In genomic region chr10:79407397-79407796, GRCh38 we compare ENCODE assay signal across 20 cellular contexts. TPM values are rescaled to one million over a fixed set of nuclear protein-coding genes. Genes with fewer than 3 reads are reported as not detected.
DNase-seq lines count a peak whose midpoint lies in the region; ATAC-seq and TF ChIP-seq lines count a peak whose summit lies in the region.
"Had no signal": no experiment of that assay in that cellular context is flagged by ENCODE, and none has a peak within 500 bp of the region (broad histone marks: within the 10 kb centered on the region; RNA-seq: fewer than 3 reads in every experiment).

No MANE protein-coding gene starts in this region.

- WGBS in endodermal cell (ENCODE audit: insufficient coverage in 1 of 2, insufficient read length in 1 of 2), 2 experiments: 91 to 92% methylated on average over 9 of the region's 9 CpGs
- WGBS in thyroid gland, 2 donors: 56 to 79% methylated on average over 5 to 8 of the region's 9 CpGs
- WGBS in adrenal gland, 4 donors: 88 to 96% (median 93%) methylated on average over 6 to 9 of the region's 9 CpGs

- H3K4me3 Mint-ChIP-seq in endodermal cell: no peak overlapping the region
- H3K4me3 Mint-ChIP-seq: activated CD4-positive, alpha-beta T cell treated with anti-CD3 and anti-CD28 coated beads, Interleukin-2, amount 10 ng/mL, durations not matched to agents 7 days and 5 days; activated naive CD4-positive, alpha-beta T cell treated with anti-CD3 and anti-CD28 coated beads, Interleukin-2, amount 50 U/mL, for 24 hours; CD4-positive, CD25-positive, alpha-beta regulatory T cell had no signal

- ATAC-seq in Right ventricle myocardium inferior (no peak), left cardiac atrium (no peak)
- ATAC-seq: Panc1 had no signal

- no peak overlapping the region for H3K9ac ChIP-seq in endodermal cell (ENCODE audit: extremely low read depth, low read length, poor library complexity, severe bottlenecking)
- H3K9ac ChIP-seq: parathyroid adenoma had no signal

- H3K27me3 ChIP-seq in endodermal cell (ENCODE audit: control insufficient read depth, insufficient read depth, low read length, poor library complexity, severe bottlenecking) (no peaks in the 10 kb centered on the region), thyroid gland (no peaks in the 10 kb centered on the region), adrenal gland (no peaks in the 10 kb centered on the region)

- TF ChIP-seq POLR2A in thyroid gland (IDR thresholded peaks at IDR 0.05) (no peak), adrenal gland (IDR thresholded peaks at IDR 0.05) (no peak)

- peak; percentile 50 for DNase-seq in Right ventricle myocardium inferior (ENCODE audit: missing footprints)
- no peak for DNase-seq in left cardiac atrium
- DNase-seq in endodermal cell: peak; percentile 38
- peak; percentile 69 for DNase-seq in mesenteric fat pad (ENCODE audit: low spot score)
- DNase-seq in thyroid gland: no peak
- no peak for DNase-seq in LoVo (ENCODE audit: low spot score)
- DNase-seq in adrenal gland: no peak
- DNase-seq in NCI-H1930 (lab: John Stamatoyannopoulos, UW): no peak
- DNase-seq: 8988T; activated CD4-positive, alpha-beta T cell treated with anti-CD3 and anti-CD28 coated beads, Interleukin-2, amount 10 ng/mL, durations not matched to agents 7 days and 5 days; CD4-positive, CD25-positive, alpha-beta regulatory T cell; DMS79; hippocampal formation; Kasumi-1; NCI-H1105 treated with DMSO at 0.1 percent for 48 hours; trophoblast cell had no signal

- H3K27ac ChIP-seq in endodermal cell (ENCODE audit: low read depth, low read length) (no peak overlapping the region), thyroid gland (peak overlapping the region in 2 of 3 donors; percentile 14 to 47), adrenal gland (peak overlapping the region in 2 of 5 donors; percentile 38 to 88)
- H3K27ac ChIP-seq: parathyroid adenoma had no signal

- no peak for TF ChIP-seq CTCF in endodermal cell (conservative IDR thresholded peaks at IDR 0.05)
- no peak for TF ChIP-seq CTCF in thyroid gland (IDR thresholded peaks at IDR 0.05)
- no peak for TF ChIP-seq CTCF in adrenal gland (IDR thresholded peaks at IDR 0.05)

- H3K36me3 Mint-ChIP-seq in endodermal cell (ENCODE audit: low read depth): no peaks in the 10 kb centered on the region
- H3K36me3 Mint-ChIP-seq: activated naive CD4-positive, alpha-beta T cell treated with anti-CD3 and anti-CD28 coated beads, Interleukin-2, amount 50 U/mL, for 24 hours; CD4-positive, CD25-positive, alpha-beta regulatory T cell had no signal

- peak overlapping the region; percentile 13 for H3K27ac Mint-ChIP-seq in endodermal cell
- H3K27ac Mint-ChIP-seq: activated CD4-positive, alpha-beta T cell treated with anti-CD3 and anti-CD28 coated beads, Interleukin-2, amount 10 ng/mL, durations not matched to agents 7 days and 5 days; activated naive CD4-positive, alpha-beta T cell treated with anti-CD3 and anti-CD28 coated beads, Interleukin-2, amount 50 U/mL, for 24 hours; CD4-positive, CD25-positive, alpha-beta regulatory T cell had no signal

- H3K9me3 Mint-ChIP-seq in endodermal cell: no peaks in the 10 kb centered on the region
- H3K9me3 Mint-ChIP-seq: activated CD4-positive, alpha-beta T cell treated with anti-CD3 and anti-CD28 coated beads, Interleukin-2, amount 10 ng/mL, durations not matched to agents 7 days and 5 days; activated naive CD4-positive, alpha-beta T cell treated with anti-CD3 and anti-CD28 coated beads, Interleukin-2, amount 50 U/mL, for 24 hours; CD4-positive, CD25-positive, alpha-beta regulatory T cell had no signal

- peaks cover 18% of the 10 kb centered on the region for H3K4me1 Mint-ChIP-seq in endodermal cell
- H3K4me1 Mint-ChIP-seq: activated CD4-positive, alpha-beta T cell treated with anti-CD3 and anti-CD28 coated beads, Interleukin-2, amount 10 ng/mL, durations not matched to agents 7 days and 5 days; activated naive CD4-positive, alpha-beta T cell treated with anti-CD3 and anti-CD28 coated beads, Interleukin-2, amount 50 U/mL, for 24 hours; CD4-positive, CD25-positive, alpha-beta regulatory T cell had no signal

- no peak overlapping the region for H3K4me3 ChIP-seq in endodermal cell (ENCODE audit: low read length)
- no peak overlapping the region for H3K4me3 ChIP-seq in thyroid gland (replicated peaks in 1 of 3)
- H3K4me3 ChIP-seq in adrenal gland: no peak overlapping the region
- H3K4me3 ChIP-seq: HAP-1 had no signal

- no peaks in the 10 kb centered on the region for H3K9me3 ChIP-seq in endodermal cell (ENCODE audit: control insufficient read depth, low read length)
- H3K9me3 ChIP-seq in thyroid gland: no peaks in the 10 kb centered on the region
- H3K9me3 ChIP-seq in adrenal gland (replicated peaks in 1 of 3): no peaks in the 10 kb centered on the region
- H3K9me3 ChIP-seq: HAP-1 had no signal

- no peaks in the 10 kb centered on the region for H3K36me3 ChIP-seq in endodermal cell (ENCODE audit: control insufficient read depth, insufficient read depth, low read length)
- no peaks in the 10 kb centered on the region for H3K36me3 ChIP-seq in thyroid gland
- H3K36me3 ChIP-seq in adrenal gland (replicated peaks in 1 of 2): no peaks in the 10 kb centered on the region
- H3K36me3 ChIP-seq: HAP-1 had no signal

- H3K27me3 Mint-ChIP-seq in endodermal cell (ENCODE audit: insufficient read depth): no peaks in the 10 kb centered on the region
- H3K27me3 Mint-ChIP-seq: activated CD4-positive, alpha-beta T cell treated with anti-CD3 and anti-CD28 coated beads, Interleukin-2, amount 10 ng/mL, durations not matched to agents 7 days and 5 days; activated naive CD4-positive, alpha-beta T cell treated with anti-CD3 and anti-CD28 coated beads, Interleukin-2, amount 50 U/mL, for 24 hours had no signal

- intact Hi-C loops in Right ventricle myocardium inferior (cut with DNase I): no loop called here
- intact Hi-C loops in left cardiac atrium (cut with DNase I): no loop called here
- intact Hi-C loops in thyroid gland (cut with DNase I): no loop called here
- intact Hi-C loops in adrenal gland (cut with DNase I): no loop called here

- H3K4me1 ChIP-seq in endodermal cell (ENCODE audit: control insufficient read depth, insufficient read depth, low read length): peaks cover 9% of the 10 kb centered on the region
- peaks cover 81% of the 10 kb centered on the region in 2 donors for H3K4me1 ChIP-seq in thyroid gland
- peaks cover 27 to 77% of the 10 kb centered on the region in 2 donors for H3K4me1 ChIP-seq in adrenal gland (replicated peaks in 1 of 2)
- H3K4me1 ChIP-seq: HAP-1 had no signal

RNA-seq across cellular contexts. Expression of gene ZCCHC24, which starts 38.0 kb away (rescaled TPM):
- total RNA-seq in Right ventricle myocardium inferior: 60.1 TPM
- total RNA-seq in left cardiac atrium: 10 to 100 TPM; 52.9 to 56.6 TPM
- 10 to 100 TPM in 1 of 2 donors, 1 to 10 TPM in 1; 7.6 to 10.7 TPM for total RNA-seq in endodermal cell
- polyA plus RNA-seq in endodermal cell (2013, experiment 1 of 2): 11.2 TPM
- 11.5 TPM for polyA plus RNA-seq in endodermal cell (2013, experiment 2 of 2)
- 90.8 TPM for total RNA-seq in mesenteric fat pad
- 10 to 100 TPM; 25.4 to 48.8 (median 33.3) TPM for total RNA-seq in thyroid gland
- 10 to 100 TPM; 21.7 to 49.0 (median 28.8) TPM for total RNA-seq in adrenal gland
- 10 to 100 TPM in 2 of 3 donors, 1 to 10 TPM in 1; 8.7 to 19.9 (median 12.9) TPM for polyA plus RNA-seq in adrenal gland

Comparison
In these comparisons a context has a peak if more than half of its experiments do, and no peak if none do; other contexts are left out.
1. DNase-seq: peak in Right ventricle myocardium inferior (single experiment), endodermal cell (single experiment) and mesenteric fat pad (single experiment); none in left cardiac atrium (single experiment), thyroid gland (0 of 2), LoVo (single experiment), adrenal gland (0 of 7) and NCI-H1930 (0 of 2).